Comparison of ENCODE assay signal across 21 cellular contexts in genomic region chr3:127784283-127784682, GRCh38. TPM values are rescaled to one million over a fixed set of nuclear protein-coding genes. Genes with fewer than 3 reads are reported as not detected.
DNase-seq lines count a peak whose midpoint lies in the region; ATAC-seq, FAIRE-seq and TF ChIP-seq lines count a peak whose summit lies in the region.
"Had no signal": no experiment of that assay in that cellular context is flagged by ENCODE, and none has a peak within 500 bp of the region (broad histone marks: within the 10 kb centered on the region; RNA-seq: fewer than 3 reads in every experiment).

No MANE protein-coding gene starts in this region.

- no peaks in the 10 kb centered on the region for H4K20me1 ChIP-seq in HepG2 (ENCODE audit: insufficient read depth, low read length)

- TF ChIP-seq POLR2A in HepG2 (IDR thresholded peaks at IDR 0.05; ENCODE audit: insufficient read depth in 1 of 2, low read depth in 2 of 2, low read length in 2 of 2) = no peak

- no peak for FAIRE-seq in HepG2 (lab: Jason Lieb, UNC)
- FAIRE-seq: H1, small intestine, urothelium cell line had no signal

- H3K4me1 ChIP-seq in liver (ENCODE audit: control insufficient read depth in 4 of 4, insufficient read depth in 4 of 4, low read length in 3 of 4) = peaks cover 14 to 61% (median 48%) of the 10 kb centered on the region in 4 donors
- H3K4me1 ChIP-seq in HepG2 (ENCODE audit: insufficient read depth, low read length) = no peaks in the 10 kb centered on the region
- H3K4me1 ChIP-seq in RWPE2 (ENCODE audit: insufficient read depth, poor library complexity, severe bottlenecking) = peaks cover 7% of the 10 kb centered on the region

- WGBS in liver = 89% methylated on average over 7 of the region's 7 CpGs
- WGBS in HepG2 (ENCODE audit: low lambda C conversion rate) = 50% methylated on average over 2 of the region's 7 CpGs

- TF ChIP-seq EP300 in HepG2 (IDR thresholded peaks at IDR 0.05; ENCODE audit: low read depth in 2 of 2, low read length in 2 of 2) = no peak
- TF ChIP-seq EP300 in HepG2 (CRISPR knock-in tag; IDR thresholded peaks at IDR 0.05; ENCODE audit: borderline replicate concordance) = no peak

- no peak overlapping the region for H3K4me2 ChIP-seq in HepG2 (ENCODE audit: low read depth, low read length)
- H3K4me2 ChIP-seq: PC-9 had no signal

- ATAC-seq in HepG2 (no peak), RWPE2 (ENCODE audit: low read depth) (no peak)

- DNase-seq in HepG2 (ENCODE audit: low spot score) (no peak), RWPE2 (ENCODE audit: low spot score) (peak; percentile 31), posterior vena cava (ENCODE audit: low spot score) (peak; percentile 26), kidney glomerular epithelial cell (lab: John Stamatoyannopoulos, UW) (no peak), amygdala (lab: John Stamatoyannopoulos, UW) (no peak), retina (no peak)
- DNase-seq in activated naive CD4-positive, alpha-beta T cell (lab: John Stamatoyannopoulos, UW) = no peak
- DNase-seq: ACHN; activated CD4-positive, alpha-beta T cell treated with anti-CD3 and anti-CD28 coated beads, Interleukin-2, amount 10 ng/mL, durations not matched to agents 7 days and 5 days; activated naive CD4-positive, alpha-beta T cell treated with anti-CD3 and anti-CD28 coated beads, Interleukin-2, amount 50 U/mL, for 16 hours; activated T-cell treated with anti-CD3 and anti-CD28 coated beads for 4 hours; brain microvascular endothelial cell; islet precursor cell; NCI-H526 treated with DMSO at 0.1 percent for 48 hours; PC-9; T1000 had no signal

- H3K36me3 ChIP-seq in liver (ENCODE audit: control insufficient read depth in 4 of 4, insufficient read depth in 3 of 4, low read depth in 1 of 4, low read length in 3 of 4) = peaks cover 0 to 9% (median 7%) of the 10 kb centered on the region in 4 donors
- no peaks in the 10 kb centered on the region for H3K36me3 ChIP-seq in HepG2 (replicated peaks in 1 of 2; ENCODE audit: control insufficient read depth in 1 of 2, insufficient read depth in 2 of 2, low read length in 2 of 2)
- no peaks in the 10 kb centered on the region for H3K36me3 ChIP-seq in RWPE2 (ENCODE audit: low read depth)
- H3K36me3 ChIP-seq: brain microvascular endothelial cell had no signal

- H3K27me3 ChIP-seq in liver (ENCODE audit: control insufficient read depth in 4 of 4, insufficient read depth in 4 of 4, low read length in 3 of 4) (no peaks in the 10 kb centered on the region), HepG2 (ENCODE audit: control insufficient read depth in 1 of 2, insufficient read depth in 2 of 2, low read length in 2 of 2) (peaks cover 10 to 42% of the 10 kb centered on the region in 2 experiments; a peak in 4 of 5 replicates), RWPE2 (ENCODE audit: insufficient read depth, poor library complexity, severe bottlenecking) (no peaks in the 10 kb centered on the region)
- H3K27me3 ChIP-seq: brain microvascular endothelial cell had no signal

- CTCF ChIA-PET in HepG2 (lab: Yijun Ruan, JAX; ENCODE audit: low intra/inter-chr PET ratio, low total read pairs) = no interaction called here

- in situ Hi-C loops in HepG2 (cut with HindIII; ENCODE audit: extremely low pct_ligation_motif_present, low pct_unique_long_range_greater_than_20kb) = no loop called here

- intact Hi-C loops in HepG2 (cut with micrococcal nuclease; ENCODE audit: unreplicated experiment) = no loop called here
- intact Hi-C loops in posterior vena cava (cut with DNase I) = no loop called here

- H3K79me2 ChIP-seq in HepG2 (ENCODE audit: insufficient read depth, low read length) = no peaks in the 10 kb centered on the region

- H3K27ac ChIP-seq in liver (ENCODE audit: low read depth in 1 of 2, low read length in 2 of 2) = peak overlapping the region; percentile 58 to 74
- no peak overlapping the region for H3K27ac ChIP-seq in HepG2 (ENCODE audit: extremely low read length, insufficient read depth, low read length)
- no peak overlapping the region for H3K27ac ChIP-seq in RWPE2 (ENCODE audit: poor library complexity, severe bottlenecking)
- H3K27ac ChIP-seq: brain microvascular endothelial cell, PC-9, SK-N-MC had no signal

- POLR2A ChIA-PET in HepG2 (lab: Yijun Ruan, JAX) = no interaction called here

- H3K9ac ChIP-seq in liver (ENCODE audit: low read depth in 1 of 2, low read length in 2 of 2) (no peak overlapping the region), HepG2 (ENCODE audit: insufficient read depth, low read depth, low read length) (no peak overlapping the region)

- H3K4me3 ChIP-seq in liver (ENCODE audit: low read depth in 1 of 3, low read length in 3 of 3) (no peak overlapping the region), HepG2 (replicated peaks in 1 of 3; ENCODE audit: insufficient read depth in 1 of 3, low read depth in 2 of 3, low read length in 3 of 3) (no peak overlapping the region), RWPE2 (ENCODE audit: severe bottlenecking) (no peak overlapping the region)
- H3K4me3 ChIP-seq: PC-9, SK-N-MC had no signal

- TF ChIP-seq RAD21 in liver (IDR thresholded peaks at IDR 0.05) (no peak), HepG2 (CRISPR knock-in tag; IDR thresholded peaks at IDR 0.05) (no peak)

- no peaks in the 10 kb centered on the region for H3K9me3 ChIP-seq in liver (ENCODE audit: control insufficient read depth in 4 of 4, low read length in 3 of 4)
- H3K9me3 ChIP-seq in HepG2 (ENCODE audit: low read length) = no peaks in the 10 kb centered on the region
- H3K9me3 ChIP-seq in RWPE2 (ENCODE audit: severe bottlenecking) = no peaks in the 10 kb centered on the region

- no peak overlapping the region for H2AFZ ChIP-seq in HepG2 (ENCODE audit: low read length)
- H2AFZ ChIP-seq: PC-9 had no signal

- no peak for TF ChIP-seq CTCF in liver (IDR thresholded peaks at IDR 0.05; ENCODE audit: low read depth, low read length, missing input control)
- TF ChIP-seq CTCF in HepG2 (CRISPR knock-in tag; IDR thresholded peaks at IDR 0.05) = no peak
- TF ChIP-seq CTCF in RWPE2 (IDR thresholded peaks at IDR 0.05; ENCODE audit: poor library complexity, severe bottlenecking) = no peak

- BruUV-seq in HepG2 (replicated peaks; lab: Mats Ljungman, UMichigan) = no TSS peak

TF ChIP-seq in liver, 16 proteins besides CTCF, POLR2A, EP300 and RAD21 (continues in another document):
- TF ChIP-seq GABPA (IDR thresholded peaks at IDR 0.05 in 1 of 2, conservative IDR thresholded peaks at IDR 0.05 in 1 of 2) (no peak), TAF1 (conservative IDR thresholded peaks at IDR 0.05) (no peak), HNF4G (IDR thresholded peaks at IDR 0.05) (no peak), FOXA1 (IDR thresholded peaks at IDR 0.05) (no peak), ATF3 (IDR thresholded peaks at IDR 0.05) (no peak), YY1 (IDR thresholded peaks at IDR 0.05) (no peak)

TF ChIP-seq in HepG2, 621 proteins besides CTCF, POLR2A, EP300 and RAD21 (continues in another document):
- TF ChIP-seq ZMYM4 (CRISPR knock-in tag; IDR thresholded peaks at IDR 0.05) (no peak), MBD4 (IDR thresholded peaks at IDR 0.05; ENCODE audit: borderline replicate concordance, low read length) (no peak), ZFP36 (IDR thresholded peaks at IDR 0.05; ENCODE audit: borderline replicate concordance, low read depth, low read length, partially characterized antibody) (no peak), ZFP82 (CRISPR knock-in tag; IDR thresholded peaks at IDR 0.05; ENCODE audit: borderline replicate concordance) (no peak), ZFYVE20 (CRISPR knock-in tag; IDR thresholded peaks at IDR 0.05; ENCODE audit: borderline replicate concordance, low read depth) (no peak), ARHGAP35 (CRISPR knock-in tag; IDR thresholded peaks at IDR 0.05; ENCODE audit: borderline replicate concordance) (no peak), ZNF792 (CRISPR knock-in tag; IDR thresholded peaks at IDR 0.05) (no peak), ZFP37 (CRISPR knock-in tag; IDR thresholded peaks at IDR 0.05; ENCODE audit: borderline replicate concordance) (no peak), HHEX (CRISPR knock-in tag; IDR thresholded peaks at IDR 0.05) (no peak), ZNF569 (CRISPR knock-in tag; IDR thresholded peaks at IDR 0.05; ENCODE audit: borderline replicate concordance) (no peak)

RNA-seq across cellular contexts. Expression of gene MGLL, which starts 38.0 kb away (rescaled TPM):
- total RNA-seq in liver = 10 to 100 TPM in 1 of 2 donors, 1 to 10 TPM in 1; 9.4 to 75.4 TPM
- 100 to 1,000 TPM in 1 of 2 donors, 10 to 100 TPM in 1; 72.9 to 277 TPM for polyA plus RNA-seq in liver
- total RNA-seq in HepG2 (2016; rRNA removed; fragmentation: Illumina TruSeq; extraction: Trizol) = not detected in 2 replicates
- total RNA-seq in HepG2 (2016; cell fraction: cytosol; rRNA removed; fragmentation: Illumina TruSeq; extraction: Trizol; ENCODE audit: low read depth) = not detected in 2 replicates
- total RNA-seq in HepG2 (2016; cell fraction: insoluble cytoplasmic fraction; rRNA removed; fragmentation: Illumina TruSeq; extraction: Trizol) = not detected in 2 replicates
- total RNA-seq in HepG2 (2016; cell fraction: membrane; rRNA removed; fragmentation: Illumina TruSeq; extraction: Trizol) = not detected in 2 replicates
- total RNA-seq in HepG2 (2016; cell fraction: nucleus; rRNA removed; fragmentation: Illumina TruSeq; extraction: Trizol) = not detected in 2 replicates
- polyA plus RNA-seq in HepG2 (2011; rRNA removed) = not detected in 2 replicates
- polyA plus RNA-seq in HepG2 (2011; cell fraction: cytosol; rRNA removed) = 0.08 TPM in 1 of 2 replicates, not detected in the other
- polyA plus RNA-seq in HepG2 (2011; cell fraction: nucleus; rRNA removed) = 0.09 TPM in 1 of 2 replicates, not detected in the other
- 0.04 TPM in 1 of 2 replicates, not detected in the other for polyA plus RNA-seq in HepG2 (2012)
- polyA plus RNA-seq in HepG2 (2016; cell fraction: cytosol; fragmentation: Illumina TruSeq; extraction: Trizol; ENCODE audit: low read depth) = not detected in 2 replicates
- not detected in 2 replicates for polyA plus RNA-seq in HepG2 (2016; cell fraction: insoluble cytoplasmic fraction; fragmentation: Illumina TruSeq; extraction: Trizol; ENCODE audit: low read depth)
- polyA plus RNA-seq in HepG2 (2016; cell fraction: membrane; fragmentation: Illumina TruSeq; extraction: Trizol; ENCODE audit: low read depth) = not detected in 2 replicates
- not detected in 2 replicates for polyA plus RNA-seq in HepG2 (2016; cell fraction: nucleus; fragmentation: Illumina TruSeq; extraction: Trizol; ENCODE audit: insufficient read depth, low read depth)
- 47.9 TPM in 1 of 2 replicates, not detected in the other for polyA minus RNA-seq in HepG2 (2011; rRNA and poly(A)+ RNA removed; ENCODE audit: low replicate concordance)
- 0.26 TPM in 1 of 2 replicates, not detected in the other for polyA minus RNA-seq in HepG2 (2011; cell fraction: cytosol; rRNA and poly(A)+ RNA removed)
- polyA minus RNA-seq in HepG2 (2011; cell fraction: nucleus; rRNA and poly(A)+ RNA removed) = 0.12 and 0.52 TPM in 2 replicates
- 100 to 1,000 TPM; 107 to 216 TPM for total RNA-seq in posterior vena cava

Comparison
In these comparisons a context has a peak if more than half of its experiments do, and no peak if none do; other contexts are left out.
1. H3K27ac ChIP-seq: peak in liver (2 of 2); none in HepG2 (single experiment) and RWPE2 (single experiment).
2. RNA of gene MGLL, which starts 38.0 kb away (total RNA-seq): 107 to 216 TPM in posterior vena cava and 9.4 to 75.4 TPM in liver; not detected in HepG2; every median in the first group is over 10 times any median in the second.
3. DNase-seq: peak in RWPE2 (single experiment) and posterior vena cava (single experiment); none in HepG2 (single experiment), kidney glomerular epithelial cell (single experiment), activated naive CD4-positive, alpha-beta T cell (0 of 4), amygdala (0 of 56) and retina (single experiment).